Comparison of ENCODE assay signal across 22 cellular contexts in genomic region chrX:85930099-85930498, GRCh38.
A peak's percentile ranks its signal among the peaks of the same experiment; 100 is the strongest.
DNase-seq lines count a peak whose midpoint lies in the region; ATAC-seq, FAIRE-seq and TF ChIP-seq lines count a peak whose summit lies in the region.
"Had no signal": no experiment of that assay in that cellular context is flagged by ENCODE, and none has a peak within 500 bp of the region (broad histone marks: within the 10 kb centered on the region; RNA-seq: fewer than 3 reads in every experiment).

No MANE protein-coding gene starts in this region.

- TF ChIP-seq RAD21 in K562 (CRISPR knock-in tag; conservative IDR thresholded peaks at IDR 0.05 in 1 of 2, IDR thresholded peaks at IDR 0.05 in 1 of 2) (no peak), HepG2 (CRISPR knock-in tag; IDR thresholded peaks at IDR 0.05) (no peak)

- peaks cover 3% of the 10 kb centered on the region for H3K4me1 Mint-ChIP-seq in activated CD4-positive, alpha-beta T cell treated with anti-CD3 and anti-CD28 coated beads for 36 hours

- 32% methylated on average over 3 of the region's 3 CpGs for WGBS in K562 (ENCODE audit: insufficient coverage, low coverage, missing lambda C conversion rate)
- WGBS in pancreas, 2 donors, result 68 to 73% methylated on average over 3 of the region's 3 CpGs
- 95% methylated on average over 3 of the region's 3 CpGs for WGBS in HepG2 (ENCODE audit: low lambda C conversion rate)

- H3K4me3 ChIP-seq in K562, result no peak overlapping the region
- no peak overlapping the region for H3K4me3 ChIP-seq in pancreas
- H3K4me3 ChIP-seq in HepG2 (replicated peaks in 1 of 3; ENCODE audit: insufficient read depth in 1 of 3, low read depth in 2 of 3, low read length in 3 of 3), result no peak overlapping the region
- H3K4me3 ChIP-seq: BLaER1 treated with 17β-estradiol and CSF1 and Interleukin-3, amounts not matched to agents 10 nM and 100 nM; MG63 had no signal

- no peak overlapping the region for H3K4me3 Mint-ChIP-seq in activated CD4-positive, alpha-beta T cell treated with anti-CD3 and anti-CD28 coated beads for 36 hours
- H3K4me3 Mint-ChIP-seq: CD8-positive, alpha-beta memory T cell had no signal

- in situ Hi-C loops in K562 (cut with MboI) (loop anchor here (10.0 kb wide), 1 partner anchor 465 kb away; no protein-coding TSS in a partner anchor), HepG2 (cut with HindIII; ENCODE audit: extremely low pct_ligation_motif_present, low pct_unique_long_range_greater_than_20kb) (no loop called here)

- H3K36me3 ChIP-seq in K562 (ENCODE audit: control insufficient read depth, insufficient read depth, low read length), result no peaks in the 10 kb centered on the region
- no peaks in the 10 kb centered on the region for H3K36me3 ChIP-seq in pancreas
- H3K36me3 ChIP-seq in HepG2 (replicated peaks in 1 of 2; ENCODE audit: control insufficient read depth in 1 of 2, insufficient read depth in 2 of 2, low read length in 2 of 2), result no peaks in the 10 kb centered on the region
- H3K36me3 ChIP-seq: MG63 had no signal

- no peak overlapping the region for H3K27ac ChIP-seq in K562 (ENCODE audit: extremely low read depth, low read depth, low read length)
- H3K27ac ChIP-seq in pancreas, result no peak overlapping the region
- no peak overlapping the region for H3K27ac ChIP-seq in HepG2 (ENCODE audit: extremely low read length, insufficient read depth, low read length)
- H3K27ac ChIP-seq: BLaER1 treated with 17β-estradiol and CSF1 and Interleukin-3, amounts not matched to agents 10 nM and 100 nM had no signal

- H3K9ac ChIP-seq in K562 (ENCODE audit: insufficient read depth in 1 of 2, low read depth in 2 of 2, low read length in 2 of 2) (no peak overlapping the region), HepG2 (ENCODE audit: insufficient read depth, low read depth, low read length) (no peak overlapping the region)
- H3K9ac ChIP-seq: BLaER1 treated with 17β-estradiol and CSF1 and Interleukin-3, amounts not matched to agents 10 nM and 100 nM had no signal

- no peak overlapping the region for H3K27ac Mint-ChIP-seq in activated CD4-positive, alpha-beta T cell treated with anti-CD3 and anti-CD28 coated beads for 36 hours

- no peaks in the 10 kb centered on the region; a peak in 1 of 5 replicates for H3K4me1 ChIP-seq in K562 (replicated peaks in 1 of 2; ENCODE audit: control insufficient read depth in 2 of 2, insufficient read depth in 2 of 2, low read length in 2 of 2)
- no peaks in the 10 kb centered on the region for H3K4me1 ChIP-seq in pancreas
- H3K4me1 ChIP-seq in HepG2 (ENCODE audit: insufficient read depth, low read length), result no peaks in the 10 kb centered on the region
- H3K4me1 ChIP-seq: BLaER1 treated with 17β-estradiol and CSF1 and Interleukin-3, amounts not matched to agents 10 nM and 100 nM had no signal

- DNase-seq in ELF-1 (ENCODE audit: low read depth, low spot score) (peak; percentile 8), K562 (ENCODE audit: extremely low read depth in 1 of 4, low spot score in 3 of 4) (peak in 2 of 4 experiments; percentile 3 to 9), iPS-NIHi7 (ENCODE audit: extremely low spot score) (peak; percentile 15), pancreas (no peak), foreskin melanocyte (no peak), HepG2 (ENCODE audit: low spot score) (no peak)
- no peak for DNase-seq in activated CD4-positive, alpha-beta T cell treated with anti-CD3 and anti-CD28 coated beads for 36 hours
- DNase-seq: CD8-positive, alpha-beta memory T cell; DND-41; IMR-90; Karpas-422; MG63; NCI-H1092 treated with DMSO at 0.1 percent for 48 hours; NCI-H2081; NCI-H510A treated with DMSO at 0.1 percent for 48 hours; NCI-H82; SHP77 had no signal

- H3K4me2 ChIP-seq in K562 (ENCODE audit: insufficient read depth, low read length), result no peak overlapping the region
- no peak overlapping the region for H3K4me2 ChIP-seq in HepG2 (ENCODE audit: low read depth, low read length)
- H3K4me2 ChIP-seq: BLaER1 treated with 17β-estradiol and CSF1 and Interleukin-3, amounts not matched to agents 10 nM and 100 nM had no signal

- TF ChIP-seq POLR2A in K562 (conservative IDR thresholded peaks at IDR 0.05) (no peak), HepG2 (IDR thresholded peaks at IDR 0.05; ENCODE audit: insufficient read depth in 1 of 2, low read depth in 2 of 2, low read length in 2 of 2) (no peak)

- H3K9me3 ChIP-seq in K562 (replicated peaks; ENCODE audit: control insufficient read depth, insufficient read depth, low read depth, low read length) (no peaks in the 10 kb centered on the region), pancreas (no peaks in the 10 kb centered on the region), HepG2 (ENCODE audit: low read length) (no peaks in the 10 kb centered on the region)
- H3K9me3 ChIP-seq: MG63 had no signal

- no peak for TF ChIP-seq CTCF in K562 (IDR thresholded peaks at IDR 0.05 in 2 of 3, conservative IDR thresholded peaks at IDR 0.05 in 1 of 3; ENCODE audit: insufficient read depth in 2 of 3, low read depth in 1 of 3, low read length in 3 of 3)
- no peak for TF ChIP-seq CTCF in pancreas (IDR thresholded peaks at IDR 0.05)
- no peak for TF ChIP-seq CTCF in HepG2 (CRISPR knock-in tag; IDR thresholded peaks at IDR 0.05)

- H4K20me1 ChIP-seq in K562 (replicated peaks; ENCODE audit: control insufficient read depth, insufficient read depth, low read length) (no peaks in the 10 kb centered on the region), HepG2 (ENCODE audit: insufficient read depth, low read length) (no peaks in the 10 kb centered on the region)

- intact Hi-C loops in K562 (cut with micrococcal nuclease) (no loop called here), pancreas (cut with DNase I) (no loop called here), HepG2 (cut with micrococcal nuclease; ENCODE audit: unreplicated experiment) (no loop called here)
- intact Hi-C loops in activated CD4-positive, alpha-beta T cell treated with anti-CD3 and anti-CD28 coated beads for 36 hours (cut with DNase I, micrococcal nuclease), result no loop called here

- no peaks in the 10 kb centered on the region for H3K9me3 Mint-ChIP-seq in activated CD4-positive, alpha-beta T cell treated with anti-CD3 and anti-CD28 coated beads for 36 hours (ENCODE audit: low read depth)

- CTCF ChIA-PET in K562 (lab: Yijun Ruan, JAX; ENCODE audit: low intra/inter-chr PET ratio) (no interaction called here), HepG2 (lab: Yijun Ruan, JAX; ENCODE audit: low intra/inter-chr PET ratio, low total read pairs) (no interaction called here)
- CTCF ChIA-PET in activated CD4-positive, alpha-beta T cell treated with anti-CD3 and anti-CD28 coated beads for 36 hours (lab: Charles Lee), result no interaction called here

- H2AFZ ChIP-seq in K562 (ENCODE audit: low read depth, low read length) (no peak overlapping the region), HepG2 (ENCODE audit: low read length) (no peak overlapping the region)

- no peaks in the 10 kb centered on the region for H3K27me3 Mint-ChIP-seq in activated CD4-positive, alpha-beta T cell treated with anti-CD3 and anti-CD28 coated beads for 36 hours

- FAIRE-seq in K562 (lab: Jason Lieb, UNC) (no peak), pancreas (lab: Jason Lieb, UNC) (peak; percentile 34), HepG2 (lab: Jason Lieb, UNC) (no peak)
- FAIRE-seq: D721Med, G401.6, H54 had no signal

- H3K27me3 ChIP-seq in K562 (ENCODE audit: control insufficient read depth in 2 of 2, insufficient read depth in 2 of 2, low read length in 2 of 2), result no peaks in the 10 kb centered on the region
- H3K27me3 ChIP-seq in pancreas, result no peaks in the 10 kb centered on the region
- no peaks in the 10 kb centered on the region for H3K27me3 ChIP-seq in HepG2 (ENCODE audit: control insufficient read depth in 1 of 2, insufficient read depth in 2 of 2, low read length in 2 of 2)
- H3K27me3 ChIP-seq: MG63 had no signal

- TF ChIP-seq EP300 in K562 (IDR thresholded peaks at IDR 0.05; ENCODE audit: low read length) (no peak), HepG2 (IDR thresholded peaks at IDR 0.05; ENCODE audit: low read depth in 2 of 2, low read length in 2 of 2) (no peak), HepG2 (CRISPR knock-in tag; IDR thresholded peaks at IDR 0.05; ENCODE audit: borderline replicate concordance) (no peak)

- POLR2A ChIA-PET in K562 (lab: Yijun Ruan, JAX), result no interaction called here
- POLR2A ChIA-PET in activated CD4-positive, alpha-beta T cell treated with anti-CD3 and anti-CD28 coated beads for 36 hours (lab: Charles Lee), result no interaction called here
- POLR2A ChIA-PET in HepG2 (lab: Yijun Ruan, JAX), result no interaction called here

- ATAC-seq in K562 (peak; percentile 50; the same call in 2 of the 3 replicates), pancreas (no peak), GM21825 (IDR thresholded peaks at IDR 0.05; ENCODE audit: unreplicated experiment) (no peak), HepG2 (no peak)
- no peak for ATAC-seq in activated CD4-positive, alpha-beta T cell treated with anti-CD3 and anti-CD28 coated beads for 36 hours

- peaks cover 4% of the 10 kb centered on the region for H3K36me3 Mint-ChIP-seq in activated CD4-positive, alpha-beta T cell treated with anti-CD3 and anti-CD28 coated beads for 36 hours (ENCODE audit: low read depth)

- BruUV-seq in K562 (replicated peaks; lab: Mats Ljungman, UMichigan) (no TSS peak), HepG2 (replicated peaks; lab: Mats Ljungman, UMichigan) (no TSS peak)

- H3K79me2 ChIP-seq in K562 (ENCODE audit: control insufficient read depth, insufficient read depth, low read length), result no peaks in the 10 kb centered on the region
- no peaks in the 10 kb centered on the region for H3K79me2 ChIP-seq in HepG2 (ENCODE audit: insufficient read depth, low read length)

- no peaks in the 10 kb centered on the region for H3K9me1 ChIP-seq in K562 (ENCODE audit: control insufficient read depth, insufficient read depth, low read length)

TF ChIP-seq in K562, 482 proteins besides CTCF, POLR2A, EP300 and RAD21 (continues in another document):
- TF ChIP-seq ARID1B (IDR thresholded peaks at IDR 0.05) (no peak), RFX5 (IDR thresholded peaks at IDR 0.05; ENCODE audit: low read depth, low read length) (no peak), POLR2B (IDR thresholded peaks at IDR 0.05; ENCODE audit: low read depth, partially characterized antibody) (no peak), ETV5 (CRISPR knock-in tag; IDR thresholded peaks at IDR 0.05; ENCODE audit: low read depth) (no peak), CHCHD3 (CRISPR knock-in tag; IDR thresholded peaks at IDR 0.05) (no peak), ZNF124 (CRISPR knock-in tag; IDR thresholded peaks at IDR 0.05) (no peak)

TF ChIP-seq in HepG2, 621 proteins besides CTCF, POLR2A, EP300 and RAD21 (continues in another document):
- TF ChIP-seq CBX1 (IDR thresholded peaks at IDR 0.05; ENCODE audit: low read depth), result no peak
- TF ChIP-seq FOXM1 (CRISPR knock-in tag; IDR thresholded peaks at IDR 0.05), result no peak
- no peak for TF ChIP-seq HBP1 (CRISPR knock-in tag; IDR thresholded peaks at IDR 0.05; ENCODE audit: low read depth)

Comparison
In these comparisons a context has a peak if more than half of its experiments do, and no peak if none do; other contexts are left out.
1. DNase-seq: peak in ELF-1 (single experiment) and iPS-NIHi7 (single experiment); none in pancreas (0 of 6), foreskin melanocyte (single experiment), activated CD4-positive, alpha-beta T cell treated with anti-CD3 and anti-CD28 coated beads for 36 hours (single experiment) and HepG2 (single experiment).